In genomic region chr1:8259498-8260290, GRCh38 we compare ENCODE assay signal across 1 cellular context.
TF ChIP-seq lines count a peak whose summit lies in the region.

No MANE protein-coding gene starts in this region.

TF ChIP-seq in HepG2, 621 proteins besides CTCF, POLR2A, EP300 and RAD21 (continued from another document and continues in another):
- TF ChIP-seq, protein P1, sequence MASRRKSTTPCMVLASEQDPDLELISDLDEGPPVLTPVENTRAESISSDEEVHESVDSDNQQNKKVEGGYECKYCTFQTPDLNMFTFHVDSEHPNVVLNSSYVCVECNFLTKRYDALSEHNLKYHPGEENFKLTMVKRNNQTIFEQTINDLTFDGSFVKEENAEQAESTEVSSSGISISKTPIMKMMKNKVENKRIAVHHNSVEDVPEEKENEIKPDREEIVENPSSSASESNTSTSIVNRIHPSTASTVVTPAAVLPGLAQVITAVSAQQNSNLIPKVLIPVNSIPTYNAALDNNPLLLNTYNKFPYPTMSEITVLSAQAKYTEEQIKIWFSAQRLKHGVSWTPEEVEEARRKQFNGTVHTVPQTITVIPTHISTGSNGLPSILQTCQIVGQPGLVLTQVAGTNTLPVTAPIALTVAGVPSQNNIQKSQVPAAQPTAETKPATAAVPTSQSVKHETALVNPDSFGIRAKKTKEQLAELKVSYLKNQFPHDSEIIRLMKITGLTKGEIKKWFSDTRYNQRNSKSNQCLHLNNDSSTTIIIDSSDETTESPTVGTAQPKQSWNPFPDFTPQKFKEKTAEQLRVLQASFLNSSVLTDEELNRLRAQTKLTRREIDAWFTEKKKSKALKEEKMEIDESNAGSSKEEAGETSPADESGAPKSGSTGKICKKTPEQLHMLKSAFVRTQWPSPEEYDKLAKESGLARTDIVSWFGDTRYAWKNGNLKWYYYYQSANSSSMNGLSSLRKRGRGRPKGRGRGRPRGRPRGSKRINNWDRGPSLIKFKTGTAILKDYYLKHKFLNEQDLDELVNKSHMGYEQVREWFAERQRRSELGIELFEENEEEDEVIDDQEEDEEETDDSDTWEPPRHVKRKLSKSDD (CRISPR knock-in tag; IDR thresholded peaks at IDR 0.05; ENCODE audit: low read depth): 0 out of 2 replicates have a peak, but pooled peaks have one; percentile 2
- TF ChIP-seq ZNF780A (CRISPR knock-in tag; IDR thresholded peaks at IDR 0.05): no peak
- TF ChIP-seq ZNF224 (CRISPR knock-in tag; IDR thresholded peaks at IDR 0.05): no peak
- TF ChIP-seq CEBPB (IDR thresholded peaks at IDR 0.05; ENCODE audit: borderline replicate concordance, low read depth, low read length): peak; percentile 91
- TF ChIP-seq THRA (CRISPR knock-in tag; IDR thresholded peaks at IDR 0.05; ENCODE audit: borderline replicate concordance): peak; percentile 76
- no peak for TF ChIP-seq CBX1 (IDR thresholded peaks at IDR 0.05; ENCODE audit: low read depth)
- TF ChIP-seq MAFF (IDR thresholded peaks at IDR 0.05; ENCODE audit: low read depth, low read length): peak; percentile 79
- peak; percentile 15; the same call in 1 of the 2 replicates for TF ChIP-seq ZNF232 (CRISPR knock-in tag; IDR thresholded peaks at IDR 0.05; ENCODE audit: borderline replicate concordance)
- TF ChIP-seq SCMH1 (CRISPR knock-in tag; IDR thresholded peaks at IDR 0.05; ENCODE audit: borderline replicate concordance): no peak
- TF ChIP-seq, protein P2, sequence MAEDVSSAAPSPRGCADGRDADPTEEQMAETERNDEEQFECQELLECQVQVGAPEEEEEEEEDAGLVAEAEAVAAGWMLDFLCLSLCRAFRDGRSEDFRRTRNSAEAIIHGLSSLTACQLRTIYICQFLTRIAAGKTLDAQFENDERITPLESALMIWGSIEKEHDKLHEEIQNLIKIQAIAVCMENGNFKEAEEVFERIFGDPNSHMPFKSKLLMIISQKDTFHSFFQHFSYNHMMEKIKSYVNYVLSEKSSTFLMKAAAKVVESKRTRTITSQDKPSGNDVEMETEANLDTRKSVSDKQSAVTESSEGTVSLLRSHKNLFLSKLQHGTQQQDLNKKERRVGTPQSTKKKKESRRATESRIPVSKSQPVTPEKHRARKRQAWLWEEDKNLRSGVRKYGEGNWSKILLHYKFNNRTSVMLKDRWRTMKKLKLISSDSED (CRISPR knock-in tag; IDR thresholded peaks at IDR 0.05): no peak
- TF ChIP-seq ZFP91 (CRISPR knock-in tag; IDR thresholded peaks at IDR 0.05; ENCODE audit: borderline replicate concordance): no peak
- TF ChIP-seq, protein P3, sequence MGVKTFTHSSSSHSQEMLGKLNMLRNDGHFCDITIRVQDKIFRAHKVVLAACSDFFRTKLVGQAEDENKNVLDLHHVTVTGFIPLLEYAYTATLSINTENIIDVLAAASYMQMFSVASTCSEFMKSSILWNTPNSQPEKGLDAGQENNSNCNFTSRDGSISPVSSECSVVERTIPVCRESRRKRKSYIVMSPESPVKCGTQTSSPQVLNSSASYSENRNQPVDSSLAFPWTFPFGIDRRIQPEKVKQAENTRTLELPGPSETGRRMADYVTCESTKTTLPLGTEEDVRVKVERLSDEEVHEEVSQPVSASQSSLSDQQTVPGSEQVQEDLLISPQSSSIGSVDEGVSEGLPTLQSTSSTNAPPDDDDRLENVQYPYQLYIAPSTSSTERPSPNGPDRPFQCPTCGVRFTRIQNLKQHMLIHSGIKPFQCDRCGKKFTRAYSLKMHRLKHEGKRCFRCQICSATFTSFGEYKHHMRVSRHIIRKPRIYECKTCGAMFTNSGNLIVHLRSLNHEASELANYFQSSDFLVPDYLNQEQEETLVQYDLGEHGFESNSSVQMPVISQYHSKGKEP (CRISPR knock-in tag; IDR thresholded peaks at IDR 0.05): no peak
- TF ChIP-seq ZNF276 (CRISPR knock-in tag; IDR thresholded peaks at IDR 0.05; ENCODE audit: low read depth): no peak
- peak; percentile 33; the same call in 1 of the 2 replicates for TF ChIP-seq ARID4A (CRISPR knock-in tag; IDR thresholded peaks at IDR 0.05; ENCODE audit: borderline replicate concordance)
- TF ChIP-seq MEIS1 (CRISPR knock-in tag; IDR thresholded peaks at IDR 0.05; ENCODE audit: borderline replicate concordance): no peak
- TF ChIP-seq NRL (CRISPR knock-in tag; IDR thresholded peaks at IDR 0.05; ENCODE audit: borderline replicate concordance): no peak
- TF ChIP-seq KLF6 (CRISPR knock-in tag; IDR thresholded peaks at IDR 0.05): no peak
- TF ChIP-seq, protein P4, sequence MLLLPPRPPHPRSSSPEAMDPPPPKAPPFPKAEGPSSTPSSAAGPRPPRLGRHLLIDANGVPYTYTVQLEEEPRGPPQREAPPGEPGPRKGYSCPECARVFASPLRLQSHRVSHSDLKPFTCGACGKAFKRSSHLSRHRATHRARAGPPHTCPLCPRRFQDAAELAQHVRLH (CRISPR knock-in tag; IDR thresholded peaks at IDR 0.05; ENCODE audit: borderline replicate concordance, low read depth): no peak
- no peak for TF ChIP-seq CBFB (CRISPR knock-in tag; IDR thresholded peaks at IDR 0.05)
- TF ChIP-seq MAX (IDR thresholded peaks at IDR 0.05): no peak
- no peak for TF ChIP-seq SMAD9 (CRISPR knock-in tag; IDR thresholded peaks at IDR 0.05)
- no peak for TF ChIP-seq KDM6A (CRISPR knock-in tag; IDR thresholded peaks at IDR 0.05; ENCODE audit: low read depth)
- TF ChIP-seq BRD4 (CRISPR knock-in tag; IDR thresholded peaks at IDR 0.05): no peak
- TF ChIP-seq ZNF770 (CRISPR knock-in tag; IDR thresholded peaks at IDR 0.05): peak; percentile 97
- no peak for TF ChIP-seq SP2 (CRISPR knock-in tag; IDR thresholded peaks at IDR 0.05)
- no peak for TF ChIP-seq ZNF274 (CRISPR knock-in tag; IDR thresholded peaks at IDR 0.05)
- no peak for TF ChIP-seq NPAS2 (CRISPR knock-in tag; IDR thresholded peaks at IDR 0.05; ENCODE audit: borderline replicate concordance)
- TF ChIP-seq ZNF513 (CRISPR knock-in tag; conservative IDR thresholded peaks at IDR 0.05): no peak
- no peak for TF ChIP-seq ZFP90 (CRISPR knock-in tag; IDR thresholded peaks at IDR 0.05; ENCODE audit: borderline replicate concordance)
- peak; percentile 45; the same call in 1 of the 2 replicates for TF ChIP-seq TCF7 (IDR thresholded peaks at IDR 0.05; ENCODE audit: low read depth)
- TF ChIP-seq ZNF234 (CRISPR knock-in tag; conservative IDR thresholded peaks at IDR 0.05): no peak
- TF ChIP-seq, protein P5, sequence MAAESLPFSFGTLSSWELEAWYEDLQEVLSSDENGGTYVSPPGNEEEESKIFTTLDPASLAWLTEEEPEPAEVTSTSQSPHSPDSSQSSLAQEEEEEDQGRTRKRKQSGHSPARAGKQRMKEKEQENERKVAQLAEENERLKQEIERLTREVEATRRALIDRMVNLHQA (CRISPR knock-in tag; IDR thresholded peaks at IDR 0.05): no peak
- TF ChIP-seq, protein P6, sequence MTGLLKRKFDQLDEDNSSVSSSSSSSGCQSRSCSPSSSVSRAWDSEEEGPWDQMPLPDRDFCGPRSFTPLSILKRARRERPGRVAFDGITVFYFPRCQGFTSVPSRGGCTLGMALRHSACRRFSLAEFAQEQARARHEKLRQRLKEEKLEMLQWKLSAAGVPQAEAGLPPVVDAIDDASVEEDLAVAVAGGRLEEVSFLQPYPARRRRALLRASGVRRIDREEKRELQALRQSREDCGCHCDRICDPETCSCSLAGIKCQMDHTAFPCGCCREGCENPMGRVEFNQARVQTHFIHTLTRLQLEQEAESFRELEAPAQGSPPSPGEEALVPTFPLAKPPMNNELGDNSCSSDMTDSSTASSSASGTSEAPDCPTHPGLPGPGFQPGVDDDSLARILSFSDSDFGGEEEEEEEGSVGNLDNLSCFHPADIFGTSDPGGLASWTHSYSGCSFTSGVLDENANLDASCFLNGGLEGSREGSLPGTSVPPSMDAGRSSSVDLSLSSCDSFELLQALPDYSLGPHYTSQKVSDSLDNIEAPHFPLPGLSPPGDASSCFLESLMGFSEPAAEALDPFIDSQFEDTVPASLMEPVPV (CRISPR knock-in tag; IDR thresholded peaks at IDR 0.05): no peak
- TF ChIP-seq DNMT1 (CRISPR knock-in tag; IDR thresholded peaks at IDR 0.05): no peak
- TF ChIP-seq GABPB1 (CRISPR knock-in tag; IDR thresholded peaks at IDR 0.05): no peak; the same call in 1 of the 2 replicates
- no peak for TF ChIP-seq ZSCAN22 (CRISPR knock-in tag; IDR thresholded peaks at IDR 0.05)
- TF ChIP-seq RARG (CRISPR knock-in tag; IDR thresholded peaks at IDR 0.05; ENCODE audit: low read depth): no peak
